Comparison of ENCODE assay signal across 8 cellular contexts in genomic region chr4:3047464-3048286, GRCh38. TPM values are rescaled to one million over a fixed set of nuclear protein-coding genes. Genes with fewer than 3 reads are reported as not detected.
A peak's percentile ranks its signal among the peaks of the same experiment; 100 is the strongest.
DNase-seq lines count a peak whose midpoint lies in the region; ATAC-seq, FAIRE-seq and TF ChIP-seq lines count a peak whose summit lies in the region.

No MANE protein-coding gene starts in this region.

- no TSS peak for BruUV-seq in Caco-2 (replicated peaks; lab: Mats Ljungman, UMichigan)

- no peaks in the 10 kb centered on the region for H3K9me3 Mint-ChIP-seq in Caco-2 (ENCODE audit: unreplicated experiment)
- H3K9me3 Mint-ChIP-seq in activated naive CD4-positive, alpha-beta T cell treated with anti-CD3 and anti-CD28 coated beads, Interleukin-2, amount 10 ng/mL, durations not matched to agents 7 days and 5 days, result peaks cover 13% of the 10 kb centered on the region

- H3K27me3 Mint-ChIP-seq in Caco-2 (ENCODE audit: insufficient read depth, unreplicated experiment), result no peaks in the 10 kb centered on the region
- H3K27me3 Mint-ChIP-seq in activated naive CD4-positive, alpha-beta T cell treated with anti-CD3 and anti-CD28 coated beads, Interleukin-2, amount 10 ng/mL, durations not matched to agents 7 days and 5 days, result peaks cover 16% of the 10 kb centered on the region

- no peak overlapping the region for H3K27ac Mint-ChIP-seq in Caco-2 (ENCODE audit: unreplicated experiment)
- H3K27ac Mint-ChIP-seq in activated naive CD4-positive, alpha-beta T cell treated with anti-CD3 and anti-CD28 coated beads, Interleukin-2, amount 10 ng/mL, durations not matched to agents 7 days and 5 days, result peak overlapping the region; percentile 87

- H3K9me3 ChIP-seq in Caco-2, result no peaks in the 10 kb centered on the region

- H3K4me1 Mint-ChIP-seq in Caco-2 (ENCODE audit: low read depth, unreplicated experiment), result peaks cover 13% of the 10 kb centered on the region
- peaks cover 47% of the 10 kb centered on the region for H3K4me1 Mint-ChIP-seq in activated naive CD4-positive, alpha-beta T cell treated with anti-CD3 and anti-CD28 coated beads, Interleukin-2, amount 10 ng/mL, durations not matched to agents 7 days and 5 days

- peak overlapping the region; percentile 70 for H3K4me3 Mint-ChIP-seq in Caco-2 (ENCODE audit: unreplicated experiment)
- H3K4me3 Mint-ChIP-seq in activated naive CD4-positive, alpha-beta T cell treated with anti-CD3 and anti-CD28 coated beads, Interleukin-2, amount 10 ng/mL, durations not matched to agents 7 days and 5 days, result peak overlapping the region; percentile 10

- POLR2A ChIA-PET in Caco-2 (lab: Charles Lee) (no interaction called here), RWPE1 (lab: Yijun Ruan, JAX; ENCODE audit: low non-redundant PET) (interaction anchor here (1.1 kb wide), 1 partner anchor 27 kb away, joined by 8 read pairs; the partner anchor contains the start of genes HTT and HTT-AS)

- CTCF ChIA-PET in Caco-2 (lab: Charles Lee), result interaction anchor here (0.6 kb wide), 1 partner anchor 79 kb away, joined by 4 read pairs; no protein-coding TSS in a partner anchor
- CTCF ChIA-PET in RWPE1 (lab: Yijun Ruan, JAX), result interaction anchor here (0.7 to 1.1 kb wide), 2 partner anchors 40 to 1347 kb away, joined by 3 to 4 read pairs; no protein-coding TSS in a partner anchor
- CTCF ChIA-PET in activated naive CD4-positive, alpha-beta T cell treated with anti-CD3 and anti-CD28 coated beads, Interleukin-2, amount 10 ng/mL, durations not matched to agents 7 days and 5 days (lab: Charles Lee), result interaction anchor here (1.3 to 1.8 kb wide), 2 partner anchors 34 to 60 kb away, joined by 4 to 5 read pairs; no protein-coding TSS in a partner anchor

- TF ChIP-seq CTCF in Caco-2 (IDR thresholded peaks at IDR 0.05; ENCODE audit: insufficient read depth in 1 of 2, low read depth in 1 of 2, low read length in 1 of 2, severe bottlenecking in 1 of 2, unreplicated experiment in 1 of 2) (peak; percentile 54 to 84), RWPE1 (conservative IDR thresholded peaks at IDR 0.05; ENCODE audit: low read depth) (peak; percentile 87)

- no peak overlapping the region for H3K9ac ChIP-seq in rectal smooth muscle tissue (ENCODE audit: low read length)

- H3K27me3 ChIP-seq in Caco-2 (replicated peaks; ENCODE audit: control insufficient read depth, insufficient read depth, low read length) (no peaks in the 10 kb centered on the region), rectal smooth muscle tissue (ENCODE audit: control insufficient read depth, insufficient read depth, low read length) (no peaks in the 10 kb centered on the region)

- H3K27ac ChIP-seq in RWPE1 (no peak overlapping the region), rectal smooth muscle tissue (ENCODE audit: low read depth, low read length) (no peak overlapping the region)

- H3K4me3 ChIP-seq in Caco-2 (ENCODE audit: low read depth, low read length) (no peak overlapping the region), rectal smooth muscle tissue (ENCODE audit: low read length) (peak overlapping the region; percentile 29)

- FAIRE-seq in frontal cortex (lab: Jason Lieb, UNC), result no peak

- H3K36me3 ChIP-seq in Caco-2 (ENCODE audit: control insufficient read depth, insufficient read depth, low read length) (no peaks in the 10 kb centered on the region), rectal smooth muscle tissue (ENCODE audit: control insufficient read depth, insufficient read depth, low read length) (no peaks in the 10 kb centered on the region)

- peak; percentile 78 to 80 for DNase-seq in Caco-2
- DNase-seq in RWPE1 (ENCODE audit: low spot score), result no peak
- DNase-seq in activated naive CD4-positive, alpha-beta T cell treated with anti-CD3 and anti-CD28 coated beads, Interleukin-2, amount 10 ng/mL, durations not matched to agents 7 days and 5 days, result peak; percentile 91
- peak; percentile 86 for DNase-seq in cardiac septum (ENCODE audit: low spot score)
- no peak for DNase-seq in frontal cortex (ENCODE audit: low spot score in 2 of 2)

- intact Hi-C loops in Caco-2 (cut with micrococcal nuclease; ENCODE audit: unreplicated experiment), result loop anchor here (2.0 to 5.0 kb wide), 2 partner anchors 60 to 89 kb away; no protein-coding TSS in a partner anchor
- intact Hi-C loops in cardiac septum (cut with DNase I), result no loop called here

- no peaks in the 10 kb centered on the region for H3K36me3 Mint-ChIP-seq in Caco-2 (ENCODE audit: insufficient read depth, unreplicated experiment)
- H3K36me3 Mint-ChIP-seq in activated naive CD4-positive, alpha-beta T cell treated with anti-CD3 and anti-CD28 coated beads, Interleukin-2, amount 10 ng/mL, durations not matched to agents 7 days and 5 days, result peaks cover 19% of the 10 kb centered on the region

- H3K4me1 ChIP-seq in Caco-2 (peaks cover 14% of the 10 kb centered on the region), rectal smooth muscle tissue (ENCODE audit: control insufficient read depth, insufficient read depth, low read length) (no peaks in the 10 kb centered on the region)

- ATAC-seq in GM19395 (IDR thresholded peaks at IDR 0.05; ENCODE audit: unreplicated experiment) (peak; percentile 83), HG03469 (IDR thresholded peaks at IDR 0.05; ENCODE audit: unreplicated experiment) (peak; percentile 79)

RNA-seq across cellular contexts. Expression of gene HTT-AS, which starts 26.7 kb away (rescaled TPM):
- total RNA-seq in Caco-2 (2022) (not detected in 2 replicates), cardiac septum (not detected), frontal cortex (not detected)

RNA-seq across cellular contexts. Expression of gene HTT, which starts 26.8 kb away (rescaled TPM):
- 57.5 and 63.3 TPM in 2 replicates for total RNA-seq in Caco-2 (2022)
- 35.1 TPM for total RNA-seq in cardiac septum
- 50.1 TPM for total RNA-seq in frontal cortex

Comparison
In these comparisons a context has a peak if more than half of its experiments do, and no peak if none do; other contexts are left out.
1. DNase-seq: peak in Caco-2 (2 of 2), activated naive CD4-positive, alpha-beta T cell treated with anti-CD3 and anti-CD28 coated beads, Interleukin-2, amount 10 ng/mL, durations not matched to agents 7 days and 5 days (single experiment) and cardiac septum (single experiment); none in RWPE1 (single experiment) and frontal cortex (0 of 2).